ENCODE assay signal across 9 cellular contexts in genomic region chr7:43904533-43905208, GRCh38. TPM values are rescaled to one million over a fixed set of nuclear protein-coding genes. Genes with fewer than 3 reads are reported as not detected.
DNase-seq lines count a peak whose midpoint lies in the region; ATAC-seq and TF ChIP-seq lines count a peak whose summit lies in the region.
"Had no signal": no experiment of that assay in that cellular context is flagged by ENCODE, and none has a peak within 500 bp of the region (broad histone marks: within the 10 kb centered on the region; RNA-seq: fewer than 3 reads in every experiment).

No MANE protein-coding gene starts in this region.

- peak overlapping the region; percentile 88 to 89 for H3K27ac ChIP-seq in right atrium auricular region

- H3K27me3 Mint-ChIP-seq in memory B cell, result no peaks in the 10 kb centered on the region

- intact Hi-C loops in cardiac septum (cut with DNase I), result loop anchor here (5.0 kb wide), 1 partner anchor 32 kb away; no protein-coding TSS in a partner anchor

- no peaks in the 10 kb centered on the region for H3K27me3 ChIP-seq in right atrium auricular region

- DNase-seq in right atrium auricular region (ENCODE audit: low spot score) (no peak), cardiac septum (ENCODE audit: low spot score) (no peak), astrocyte of the cerebellum (ENCODE audit: low read depth) (no peak), memory B cell (ENCODE audit: low spot score in 2 of 2) (no peak), iPS-NIHi11 (ENCODE audit: low spot score) (no peak), DMS 273 (lab: John Stamatoyannopoulos, UW; ENCODE audit: unreplicated experiment) (no peak)
- DNase-seq in stimulated activated naive CD4-positive, alpha-beta T cell (lab: John Stamatoyannopoulos, UW), result no peak
- DNase-seq: retina had no signal

- H3K4me3 ChIP-seq in right atrium auricular region (no peak overlapping the region), astrocyte of the cerebellum (ENCODE audit: low read depth, low read length) (peak overlapping the region; percentile 63)

- ATAC-seq in memory B cell (ENCODE audit: low read depth) (no peak), GM19452 (IDR thresholded peaks at IDR 0.05; ENCODE audit: unreplicated experiment) (no peak)

- H3K36me3 Mint-ChIP-seq in memory B cell, result peaks cover 2% of the 10 kb centered on the region

- no peak overlapping the region for H3K4me3 Mint-ChIP-seq in memory B cell

- in situ Hi-C loops in astrocyte of the cerebellum (cut with HindIII; ENCODE audit: low sequenced_read_pairs), result no loop called here

- no peaks in the 10 kb centered on the region for H3K36me3 ChIP-seq in right atrium auricular region

- H3K4me1 Mint-ChIP-seq in memory B cell, result peaks cover 24% of the 10 kb centered on the region

- peaks cover 0 to 41% of the 10 kb centered on the region in 2 donors for H3K4me1 ChIP-seq in right atrium auricular region

- H3K9me3 ChIP-seq in right atrium auricular region, result no peaks in the 10 kb centered on the region

- TF ChIP-seq CTCF in right atrium auricular region (IDR thresholded peaks at IDR 0.05), result no peak
- no peak for TF ChIP-seq CTCF in astrocyte of the cerebellum (IDR thresholded peaks at IDR 0.05; ENCODE audit: low read depth, low read length, missing control alignments)

- no peaks in the 10 kb centered on the region for H3K9me3 Mint-ChIP-seq in memory B cell

- peak overlapping the region; percentile 19 for H3K27ac Mint-ChIP-seq in memory B cell

RNA-seq across cellular contexts. Expression of gene URGCP, which starts 1.7 kb away (rescaled TPM):
- total RNA-seq in right atrium auricular region (10 to 100 TPM; 26.4 to 30.9 TPM), cardiac septum (40.0 TPM)

RNA-seq across cellular contexts. Expression of gene UBE2D4, which starts 21.6 kb away (rescaled TPM):
- total RNA-seq in right atrium auricular region (10 to 100 TPM; 47.4 to 50.5 TPM), cardiac septum (34.9 TPM)

RNA-seq across cellular contexts. Expression of gene MRPS24, which starts 35.4 kb away (rescaled TPM):
- total RNA-seq in right atrium auricular region (100 to 1,000 TPM; 127 to 171 TPM), cardiac septum (101 TPM)
